13 cellular contexts compared by ENCODE assay signal in the genomic region with DNA sequence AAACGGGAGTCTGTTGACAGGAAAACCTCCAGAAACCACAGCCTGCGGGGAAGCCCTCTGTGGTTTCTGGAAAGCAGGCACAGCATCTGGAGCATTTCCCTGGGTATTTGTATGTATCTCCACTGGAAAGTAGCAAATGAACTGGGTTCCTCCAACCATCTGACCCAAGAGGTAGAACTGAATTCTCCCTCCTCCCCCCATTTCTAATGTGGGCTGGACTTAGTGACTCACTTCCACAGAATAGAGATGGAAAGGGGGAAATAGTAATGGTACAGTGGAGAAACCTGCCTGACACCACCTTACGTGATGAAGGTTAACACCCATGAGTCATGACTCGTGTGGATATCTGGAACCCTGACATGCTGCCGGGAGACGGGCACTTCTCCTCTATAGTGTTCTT. TPM values are rescaled to one million over a fixed set of nuclear protein-coding genes. Genes with fewer than 3 reads are reported as not detected.
DNase-seq lines count a peak whose midpoint lies in the region.
"Had no signal": no experiment of that assay in that cellular context is flagged by ENCODE, and none has a peak within 500 bp of the region (broad histone marks: within the 10 kb centered on the region; RNA-seq: fewer than 3 reads in every experiment).

No MANE protein-coding gene starts in this region.

- DNase-seq in A172 (ENCODE audit: low spot score) (peak; percentile 79), Daoy (ENCODE audit: low read depth) (peak; percentile 15), kidney tubule cell (ENCODE audit: low spot score) (peak; percentile 40), NOMO-1 treated with dmso at 0.1 percent for 144 hours (lab: John Stamatoyannopoulos, UW; ENCODE audit: unreplicated experiment) (no peak), NCI-H1930 (lab: John Stamatoyannopoulos, UW) (no peak)
- DNase-seq in activated T-cell treated with anti-CD3 and anti-CD28 coated beads, Interleukin-2, amount 50 U/mL, for 48 hours, result peak; percentile 48 to 55
- no peak for DNase-seq in activated effector memory CD4-positive, alpha-beta T cell treated with Interleukin-2 at 50 U/mL for 16 hours
- DNase-seq: CD4-positive, alpha-beta T cell; endodermal cell; heart right ventricle; NCI-H146; NCI-H69; Right ventricle myocardium superior had no signal

RNA-seq across cellular contexts. Expression of a gene that starts 51.9 kb away (rescaled TPM):
- 128 and 139 TPM in 2 replicates for total RNA-seq in A172 (2014; rRNA removed; shearing (Covaris generic))
- total RNA-seq in Daoy (2014; rRNA removed; shearing (Covaris generic)), result 91.5 and 97.2 TPM in 2 replicates

Comparison
In these comparisons a context has a peak if more than half of its experiments do, and no peak if none do; other contexts are left out.
1. DNase-seq: peak in A172 (single experiment), Daoy (single experiment), activated T-cell treated with anti-CD3 and anti-CD28 coated beads, Interleukin-2, amount 50 U/mL, for 48 hours (2 of 2) and kidney tubule cell (single experiment); none in activated effector memory CD4-positive, alpha-beta T cell treated with Interleukin-2 at 50 U/mL for 16 hours (single experiment), NOMO-1 treated with dmso at 0.1 percent for 144 hours (single experiment) and NCI-H1930 (0 of 2).